In genomic region chr13:23160241-23161175, GRCh38 we compare ENCODE assay signal across 11 cellular contexts. TPM values are rescaled to one million over a fixed set of nuclear protein-coding genes. Genes with fewer than 3 reads are reported as not detected.
DNase-seq lines count a peak whose midpoint lies in the region; ATAC-seq and TF ChIP-seq lines count a peak whose summit lies in the region.
"Had no signal": no experiment of that assay in that cellular context is flagged by ENCODE, and none has a peak within 500 bp of the region (broad histone marks: within the 10 kb centered on the region; RNA-seq: fewer than 3 reads in every experiment).

No MANE protein-coding gene starts in this region.

- no peak overlapping the region for H3K27ac Mint-ChIP-seq in nephron progenitor cell
- no peak overlapping the region for H3K27ac Mint-ChIP-seq in activated CD8-positive, alpha-beta T cell treated with anti-CD3 and anti-CD28 coated beads, Interleukin-2, amount 10 ng/mL, durations not matched to agents 7 days and 5 days
- H3K27ac Mint-ChIP-seq in naive thymus-derived CD8-positive, alpha-beta T cell: no peak overlapping the region
- H3K27ac Mint-ChIP-seq: IgD-negative memory B cell had no signal

- 8 to 16% methylated on average over 24 to 59 of the region's 59 CpGs for WGBS in esophagus, 2 donors

- ATAC-seq in activated CD8-positive, alpha-beta T cell treated with anti-CD3 and anti-CD28 coated beads, Interleukin-2, amount 10 ng/mL, durations not matched to agents 7 days and 5 days: no peak
- ATAC-seq in naive thymus-derived CD8-positive, alpha-beta T cell: no peak

- H3K4me3 ChIP-seq in HL-60 (replicated peaks; ENCODE audit: insufficient read depth, low read length): peak overlapping the region; percentile 42; the same call in 1 of the 2 replicates
- H3K4me3 ChIP-seq in esophagus (ENCODE audit: low read depth in 1 of 2, low read length in 2 of 2): peak overlapping the region; percentile 31 to 46

- H3K27me3 ChIP-seq in HL-60 (ENCODE audit: insufficient read depth, poor library complexity, severe bottlenecking) (peaks cover 25% of the 10 kb centered on the region), esophagus (ENCODE audit: control insufficient read depth in 1 of 2, insufficient read depth in 2 of 2, low read length in 2 of 2) (peaks cover 0 to 2% of the 10 kb centered on the region in 2 donors)

- TF ChIP-seq CTCF in HL-60 (IDR thresholded peaks at IDR 0.05; ENCODE audit: insufficient read depth, low read length): no peak
- no peak for TF ChIP-seq CTCF in nephron progenitor cell (IDR thresholded peaks at IDR 0.05)

- peaks cover 11% of the 10 kb centered on the region for H3K9me3 Mint-ChIP-seq in nephron progenitor cell
- no peaks in the 10 kb centered on the region for H3K9me3 Mint-ChIP-seq in activated CD8-positive, alpha-beta T cell treated with anti-CD3 and anti-CD28 coated beads, Interleukin-2, amount 10 ng/mL, durations not matched to agents 7 days and 5 days (ENCODE audit: insufficient read depth)
- H3K9me3 Mint-ChIP-seq in naive thymus-derived CD8-positive, alpha-beta T cell: peaks cover 0 to 4% (median 0%) of the 10 kb centered on the region in 9 donors

- no peak overlapping the region for H3K27ac ChIP-seq in HL-60 (replicated peaks)
- no peak overlapping the region for H3K27ac ChIP-seq in esophagus (ENCODE audit: low read depth in 2 of 2, low read length in 1 of 2)

- peaks cover 35% of the 10 kb centered on the region for H3K27me3 Mint-ChIP-seq in nephron progenitor cell (ENCODE audit: low read depth, poor library complexity)
- H3K27me3 Mint-ChIP-seq in activated CD8-positive, alpha-beta T cell treated with anti-CD3 and anti-CD28 coated beads, Interleukin-2, amount 10 ng/mL, durations not matched to agents 7 days and 5 days (ENCODE audit: low read depth): peaks cover 23% of the 10 kb centered on the region
- H3K27me3 Mint-ChIP-seq in naive thymus-derived CD8-positive, alpha-beta T cell: peaks cover 21 to 36% (median 26%) of the 10 kb centered on the region in 5 donors

- CTCF ChIA-PET in activated CD8-positive, alpha-beta T cell treated with anti-CD3 and anti-CD28 coated beads, Interleukin-2, amount 10 ng/mL, durations not matched to agents 7 days and 5 days (lab: Charles Lee): no interaction called here

- POLR2A ChIA-PET in activated CD8-positive, alpha-beta T cell treated with anti-CD3 and anti-CD28 coated beads, Interleukin-2, amount 10 ng/mL, durations not matched to agents 7 days and 5 days (lab: Charles Lee): no interaction called here
- POLR2A ChIA-PET in naive thymus-derived CD8-positive, alpha-beta T cell (lab: Charles Lee): no interaction called here

- peaks cover 6% of the 10 kb centered on the region for H3K4me1 Mint-ChIP-seq in nephron progenitor cell
- H3K4me1 Mint-ChIP-seq in activated CD8-positive, alpha-beta T cell treated with anti-CD3 and anti-CD28 coated beads, Interleukin-2, amount 10 ng/mL, durations not matched to agents 7 days and 5 days (ENCODE audit: low read depth): no peaks in the 10 kb centered on the region
- H3K4me1 Mint-ChIP-seq in naive thymus-derived CD8-positive, alpha-beta T cell: peaks cover 0 to 10% (median 5%) of the 10 kb centered on the region in 4 donors

- DNase-seq in AG08395 (ENCODE audit: low spot score): peak; percentile 22
- DNase-seq in HL-60 (ENCODE audit: low read depth in 1 of 2, low spot score in 1 of 2): no peak
- DNase-seq in nephron progenitor cell: peak; percentile 64
- DNase-seq in activated CD8-positive, alpha-beta T cell treated with anti-CD3 and anti-CD28 coated beads, Interleukin-2, amount 10 ng/mL, durations not matched to agents 7 days and 5 days: no peak
- no peak for DNase-seq in NCI-H2107 treated with DMSO at 0.1 percent for 48 hours (lab: John Stamatoyannopoulos, UW; ENCODE audit: unreplicated experiment)
- no peak for DNase-seq in naive thymus-derived CD8-positive, alpha-beta T cell
- no peak for DNase-seq in NCI-H526 treated with DMSO at 0.1 percent for 48 hours (lab: John Stamatoyannopoulos, UW)
- DNase-seq: activated naive CD4-positive, alpha-beta T cell; kidney had no signal

- H3K9me3 ChIP-seq in esophagus (ENCODE audit: control insufficient read depth in 2 of 2, insufficient read depth in 1 of 2, low read depth in 1 of 2, low read length in 1 of 2): no peaks in the 10 kb centered on the region

- peak overlapping the region; percentile 97 for H3K4me3 Mint-ChIP-seq in nephron progenitor cell
- H3K4me3 Mint-ChIP-seq in activated CD8-positive, alpha-beta T cell treated with anti-CD3 and anti-CD28 coated beads, Interleukin-2, amount 10 ng/mL, durations not matched to agents 7 days and 5 days: no peak overlapping the region
- H3K4me3 Mint-ChIP-seq in naive thymus-derived CD8-positive, alpha-beta T cell: no peak overlapping the region

- no peaks in the 10 kb centered on the region for H3K36me3 Mint-ChIP-seq in nephron progenitor cell (ENCODE audit: low read depth)
- H3K36me3 Mint-ChIP-seq in activated CD8-positive, alpha-beta T cell treated with anti-CD3 and anti-CD28 coated beads, Interleukin-2, amount 10 ng/mL, durations not matched to agents 7 days and 5 days (ENCODE audit: low read depth): no peaks in the 10 kb centered on the region
- H3K36me3 Mint-ChIP-seq in naive thymus-derived CD8-positive, alpha-beta T cell: no peaks in the 10 kb centered on the region
- H3K36me3 Mint-ChIP-seq: IgD-negative memory B cell had no signal

- H3K4me1 ChIP-seq in esophagus (ENCODE audit: control insufficient read depth in 2 of 2, insufficient read depth in 2 of 2, low read length in 1 of 2): no peaks in the 10 kb centered on the region

- H3K36me3 ChIP-seq in esophagus (ENCODE audit: control insufficient read depth in 2 of 2, insufficient read depth in 2 of 2, low read length in 1 of 2): no peaks in the 10 kb centered on the region

RNA-seq across cellular contexts. Expression of gene SGCG, which starts 20.3 kb away (rescaled TPM):
- polyA plus RNA-seq in esophagus: under 1 TPM; 0.16 to 0.59 TPM
- not detected for total RNA-seq in activated CD8-positive, alpha-beta T cell treated with anti-CD3 and anti-CD28 coated beads, Interleukin-2, amount 10 ng/mL, durations not matched to agents 7 days and 5 days
- not detected for total RNA-seq in naive thymus-derived CD8-positive, alpha-beta T cell
- not detected for polyA plus RNA-seq in naive thymus-derived CD8-positive, alpha-beta T cell
- polyA plus RNA-seq: IgD-negative memory B cell had no signal

Comparison
In these comparisons a context has a peak if more than half of its experiments do, and no peak if none do; other contexts are left out.
1. DNase-seq: peak in AG08395 (single experiment) and nephron progenitor cell (single experiment); none in HL-60 (0 of 2), activated CD8-positive, alpha-beta T cell treated with anti-CD3 and anti-CD28 coated beads, Interleukin-2, amount 10 ng/mL, durations not matched to agents 7 days and 5 days (single experiment), NCI-H2107 treated with DMSO at 0.1 percent for 48 hours (single experiment), naive thymus-derived CD8-positive, alpha-beta T cell (0 of 10) and NCI-H526 treated with DMSO at 0.1 percent for 48 hours (single experiment).